Comparison of ENCODE assay signal across 22 cellular contexts in genomic region chr15:92346063-92346462, GRCh38. TPM values are rescaled to one million over a fixed set of nuclear protein-coding genes. Genes with fewer than 3 reads are reported as not detected.
"Had no signal": no experiment of that assay in that cellular context is flagged by ENCODE, and none has a peak within 500 bp of the region (broad histone marks: within the 10 kb centered on the region; RNA-seq: fewer than 3 reads in every experiment).

No MANE protein-coding gene starts in this region.

- H3K4me1 ChIP-seq: gastrocnemius medialis, left lung, lower lobe of right lung had no signal

- H3K36me3 ChIP-seq: esophagus squamous epithelium, gastrocnemius medialis, heart right ventricle, left lung, lower lobe of right lung had no signal

- H3K27ac ChIP-seq: coronary artery, dorsolateral prefrontal cortex, epithelial cell of prostate, esophagus squamous epithelium, gastrocnemius medialis, heart right ventricle, left lung, lower lobe of right lung had no signal

- H3K9me3 ChIP-seq: esophagus squamous epithelium, gastrocnemius medialis, left lung, lower lobe of right lung had no signal

- DNase-seq: dermis blood vessel endothelial cell; dorsolateral prefrontal cortex; effector CD4-positive, alpha-beta T cell; effector memory CD4-positive, alpha-beta T cell; erythroblast; esophagus squamous epithelium; foreskin fibroblast; foreskin melanocyte; gastrocnemius medialis; glutamatergic neuron; head of caudate nucleus; heart right ventricle; hippocampal formation; left cardiac atrium; left lung; left ventricle myocardium superior; lower lobe of right lung; mesenchymal stem cell; midbrain had no signal

- H3K4me3 ChIP-seq: coronary artery, dorsolateral prefrontal cortex, esophagus squamous epithelium, gastrocnemius medialis, heart right ventricle, left lung, lower lobe of right lung had no signal

RNA-seq across cellular contexts. Expression of gene ST8SIA2, which starts 47.6 kb away (rescaled TPM):
- total RNA-seq: esophagus squamous epithelium, gastrocnemius medialis, glomerular endothelial cell, lower lobe of right lung had no signal
